In the genomic region with DNA sequence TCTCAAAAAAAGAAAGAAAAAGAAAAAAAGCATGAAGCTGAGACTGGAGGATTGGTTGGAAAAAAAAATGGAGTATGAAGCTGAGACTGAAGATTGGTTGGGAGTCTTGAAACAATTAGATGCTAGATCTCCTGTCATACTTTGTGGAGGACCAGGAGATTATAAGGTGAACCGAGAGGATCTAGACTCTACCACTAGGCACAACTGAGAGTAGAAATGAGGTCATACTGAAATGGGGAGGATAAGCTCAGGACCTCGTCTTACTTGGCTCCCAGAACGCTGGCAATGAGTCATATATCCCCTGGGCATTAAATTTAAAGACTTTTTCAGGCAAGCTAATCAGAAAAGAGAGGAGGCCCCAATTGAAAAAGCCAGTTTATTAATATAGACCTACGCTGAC, we compare ENCODE assay signal across 1 cellular context.
TF ChIP-seq lines count a peak whose summit lies in the region.

No MANE protein-coding gene starts in this region.

TF ChIP-seq in K562, 482 proteins besides CTCF, POLR2A, EP300 and RAD21 (continued from another document):
- TF ChIP-seq FOS (IDR thresholded peaks at IDR 0.05; ENCODE audit: extremely low read depth, insufficient read length): peak; percentile 9
- TF ChIP-seq ZNF41 (CRISPR knock-in tag; conservative IDR thresholded peaks at IDR 0.05): no peak
- no peak for TF ChIP-seq CBX3 (IDR thresholded peaks at IDR 0.05; ENCODE audit: borderline replicate concordance in 1 of 2, low read length in 2 of 2)
- no peak for TF ChIP-seq HDGF (IDR thresholded peaks at IDR 0.05)
- TF ChIP-seq BHLHE40 (IDR thresholded peaks at IDR 0.05; ENCODE audit: low read length): no peak
- TF ChIP-seq JUNB (CRISPR knock-in tag; conservative IDR thresholded peaks at IDR 0.05): no peak
- TF ChIP-seq BRD4 (IDR thresholded peaks at IDR 0.05): no peak
- TF ChIP-seq ATF7 (IDR thresholded peaks at IDR 0.05): peak; percentile 76; the same call in 1 of the 2 replicates
- no peak for TF ChIP-seq RFX5 (IDR thresholded peaks at IDR 0.05; ENCODE audit: low read depth, low read length)
- TF ChIP-seq MEIS2 (IDR thresholded peaks at IDR 0.05; ENCODE audit: partially characterized antibody): no peak
- peak; percentile 83; the same call in 1 of the 2 replicates for TF ChIP-seq JUND (IDR thresholded peaks at IDR 0.05; ENCODE audit: borderline replicate concordance, low read depth, low read length)
- TF ChIP-seq JUND (tag; IDR thresholded peaks at IDR 0.05; ENCODE audit: borderline replicate concordance, low read depth, low read length): peak; percentile 74; the same call in 2 of the 3 replicates
- TF ChIP-seq, protein P1, sequence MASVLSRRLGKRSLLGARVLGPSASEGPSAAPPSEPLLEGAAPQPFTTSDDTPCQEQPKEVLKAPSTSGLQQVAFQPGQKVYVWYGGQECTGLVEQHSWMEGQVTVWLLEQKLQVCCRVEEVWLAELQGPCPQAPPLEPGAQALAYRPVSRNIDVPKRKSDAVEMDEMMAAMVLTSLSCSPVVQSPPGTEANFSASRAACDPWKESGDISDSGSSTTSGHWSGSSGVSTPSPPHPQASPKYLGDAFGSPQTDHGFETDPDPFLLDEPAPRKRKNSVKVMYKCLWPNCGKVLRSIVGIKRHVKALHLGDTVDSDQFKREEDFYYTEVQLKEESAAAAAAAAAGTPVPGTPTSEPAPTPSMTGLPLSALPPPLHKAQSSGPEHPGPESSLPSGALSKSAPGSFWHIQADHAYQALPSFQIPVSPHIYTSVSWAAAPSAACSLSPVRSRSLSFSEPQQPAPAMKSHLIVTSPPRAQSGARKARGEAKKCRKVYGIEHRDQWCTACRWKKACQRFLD (CRISPR knock-in tag; IDR thresholded peaks at IDR 0.05): no peak
- TF ChIP-seq BRD9 (IDR thresholded peaks at IDR 0.05; ENCODE audit: low read depth, partially characterized antibody): no peak
- no peak for TF ChIP-seq CC2D1A (IDR thresholded peaks at IDR 0.05)
- TF ChIP-seq HDAC2 (IDR thresholded peaks at IDR 0.05): no peak
- TF ChIP-seq DPF2 (IDR thresholded peaks at IDR 0.05): peak; percentile 49; the same call in 1 of the 2 replicates
- TF ChIP-seq, protein P2, sequence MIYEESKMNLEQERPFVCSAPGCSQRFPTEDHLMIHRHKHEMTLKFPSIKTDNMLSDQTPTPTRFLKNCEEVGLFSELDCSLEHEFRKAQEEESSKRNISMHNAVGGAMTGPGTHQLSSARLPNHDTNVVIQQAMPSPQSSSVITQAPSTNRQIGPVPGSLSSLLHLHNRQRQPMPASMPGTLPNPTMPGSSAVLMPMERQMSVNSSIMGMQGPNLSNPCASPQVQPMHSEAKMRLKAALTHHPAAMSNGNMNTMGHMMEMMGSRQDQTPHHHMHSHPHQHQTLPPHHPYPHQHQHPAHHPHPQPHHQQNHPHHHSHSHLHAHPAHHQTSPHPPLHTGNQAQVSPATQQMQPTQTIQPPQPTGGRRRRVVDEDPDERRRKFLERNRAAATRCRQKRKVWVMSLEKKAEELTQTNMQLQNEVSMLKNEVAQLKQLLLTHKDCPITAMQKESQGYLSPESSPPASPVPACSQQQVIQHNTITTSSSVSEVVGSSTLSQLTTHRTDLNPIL (CRISPR knock-in tag; IDR thresholded peaks at IDR 0.05): no peak
- no peak for TF ChIP-seq HOXB6 (CRISPR knock-in tag; IDR thresholded peaks at IDR 0.05; ENCODE audit: borderline replicate concordance)
- 0 out of 2 replicates have a peak, but pooled peaks have one; percentile 13 for TF ChIP-seq ARID1B (IDR thresholded peaks at IDR 0.05)
- no peak for TF ChIP-seq ESRRA (IDR thresholded peaks at IDR 0.05; ENCODE audit: borderline replicate concordance, low read depth)
- no peak for TF ChIP-seq NR4A1 (CRISPR knock-in tag; IDR thresholded peaks at IDR 0.05)
- no peak for TF ChIP-seq NR4A1 (tag; IDR thresholded peaks at IDR 0.05)
- no peak for TF ChIP-seq ZNF766 (CRISPR knock-in tag; conservative IDR thresholded peaks at IDR 0.05)
- TF ChIP-seq ZNF695 (CRISPR knock-in tag; IDR thresholded peaks at IDR 0.05): no peak
- no peak for TF ChIP-seq ZNF79 (CRISPR knock-in tag; IDR thresholded peaks at IDR 0.05; ENCODE audit: low read depth)
- TF ChIP-seq RBM14 (IDR thresholded peaks at IDR 0.05; ENCODE audit: borderline replicate concordance, insufficient read depth, low read depth, low read length): no peak
- no peak for TF ChIP-seq PTRF (tag; IDR thresholded peaks at IDR 0.05)
- no peak for TF ChIP-seq ZNF143 (CRISPR knock-in tag; IDR thresholded peaks at IDR 0.05)
- TF ChIP-seq SIN3B (IDR thresholded peaks at IDR 0.05; ENCODE audit: low read depth): no peak
- no peak for TF ChIP-seq HIVEP1 (CRISPR knock-in tag; IDR thresholded peaks at IDR 0.05)
- TF ChIP-seq CREM (IDR thresholded peaks at IDR 0.05; ENCODE audit: low read depth): 0 out of 2 replicates have a peak, but pooled peaks have one; percentile 25
- no peak for TF ChIP-seq KDM2B (CRISPR knock-in tag; IDR thresholded peaks at IDR 0.05)
- TF ChIP-seq RUNX1 (IDR thresholded peaks at IDR 0.05; ENCODE audit: low read depth): no peak
- TF ChIP-seq, protein P3, sequence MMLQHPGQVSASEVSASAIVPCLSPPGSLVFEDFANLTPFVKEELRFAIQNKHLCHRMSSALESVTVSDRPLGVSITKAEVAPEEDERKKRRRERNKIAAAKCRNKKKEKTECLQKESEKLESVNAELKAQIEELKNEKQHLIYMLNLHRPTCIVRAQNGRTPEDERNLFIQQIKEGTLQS (IDR thresholded peaks at IDR 0.05): peak; percentile 85
- TF ChIP-seq, protein P3 (CRISPR knock-in tag; conservative IDR thresholded peaks at IDR 0.05): no peak
- TF ChIP-seq ZNF174 (CRISPR knock-in tag; IDR thresholded peaks at IDR 0.05): no peak
- no peak for TF ChIP-seq MYC (IDR thresholded peaks at IDR 0.05; ENCODE audit: low read depth, low read length)
- TF ChIP-seq MYC (CRISPR knock-in tag; IDR thresholded peaks at IDR 0.05; ENCODE audit: borderline replicate concordance, low read depth): no peak
- TF ChIP-seq ZNF551 (CRISPR knock-in tag; IDR thresholded peaks at IDR 0.05): no peak
- TF ChIP-seq ZC3H4 (CRISPR knock-in tag; IDR thresholded peaks at IDR 0.05; ENCODE audit: borderline replicate concordance): no peak
- TF ChIP-seq, protein P4, sequence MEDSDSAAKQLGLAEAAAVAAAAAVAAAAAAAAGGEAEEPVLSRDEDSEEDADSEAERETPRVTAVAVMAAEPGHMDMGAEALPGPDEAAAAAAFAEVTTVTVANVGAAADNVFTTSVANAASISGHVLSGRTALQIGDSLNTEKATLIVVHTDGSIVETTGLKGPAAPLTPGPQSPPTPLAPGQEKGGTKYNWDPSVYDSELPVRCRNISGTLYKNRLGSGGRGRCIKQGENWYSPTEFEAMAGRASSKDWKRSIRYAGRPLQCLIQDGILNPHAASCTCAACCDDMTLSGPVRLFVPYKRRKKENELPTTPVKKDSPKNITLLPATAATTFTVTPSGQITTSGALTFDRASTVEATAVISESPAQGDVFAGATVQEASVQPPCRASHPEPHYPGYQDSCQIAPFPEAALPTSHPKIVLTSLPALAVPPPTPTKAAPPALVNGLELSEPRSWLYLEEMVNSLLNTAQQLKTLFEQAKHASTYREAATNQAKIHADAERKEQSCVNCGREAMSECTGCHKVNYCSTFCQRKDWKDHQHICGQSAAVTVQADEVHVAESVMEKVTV (CRISPR knock-in tag; IDR thresholded peaks at IDR 0.05): no peak
- peak; percentile 39; the same call in 1 of the 2 replicates for TF ChIP-seq SMARCE1 (IDR thresholded peaks at IDR 0.05)
- peak; percentile 73 for TF ChIP-seq JUN (IDR thresholded peaks at IDR 0.05; ENCODE audit: borderline replicate concordance, low read depth, low read length)
- TF ChIP-seq JUN (CRISPR knock-in tag; IDR thresholded peaks at IDR 0.05; ENCODE audit: borderline replicate concordance): no peak
- TF ChIP-seq CBX8 (IDR thresholded peaks at IDR 0.05; ENCODE audit: borderline replicate concordance, extremely low read depth, low read depth, low read length, poor library complexity, severe bottlenecking): no peak
